ENCODE assay signal across 20 cellular contexts in genomic region chr1:203657735-203658134, GRCh38. TPM values are rescaled to one million over a fixed set of nuclear protein-coding genes. Genes with fewer than 3 reads are reported as not detected.
DNase-seq lines count a peak whose midpoint lies in the region; ATAC-seq and TF ChIP-seq lines count a peak whose summit lies in the region.
"Had no signal": no experiment of that assay in that cellular context is flagged by ENCODE, and none has a peak within 500 bp of the region (broad histone marks: within the 10 kb centered on the region; RNA-seq: fewer than 3 reads in every experiment).

No MANE protein-coding gene starts in this region.

- no peak overlapping the region for H3K4ac ChIP-seq in H9 (ENCODE audit: low read depth, low read length)

- H3K23me2 ChIP-seq in H9 (ENCODE audit: insufficient read length, low read depth, low read length, poor library complexity, severe bottlenecking) = no peaks in the 10 kb centered on the region

- H3K14ac ChIP-seq in H9 (ENCODE audit: insufficient read depth, low read length) = no peak overlapping the region

- H3K18ac ChIP-seq in H9 (ENCODE audit: insufficient read length, low read depth, low read length) = no peak overlapping the region

- peaks cover 71% of the 10 kb centered on the region for H3K4me1 Mint-ChIP-seq in CD4-positive, alpha-beta T cell (ENCODE audit: low read depth)
- H3K4me1 Mint-ChIP-seq in H9 = peaks cover 21 to 29% of the 10 kb centered on the region in 2 experiments
- peaks cover 47 to 73% of the 10 kb centered on the region in 2 donors for H3K4me1 Mint-ChIP-seq in effector memory CD8-positive, alpha-beta T cell (ENCODE audit: low read depth in 2 of 2)

- no peaks in the 10 kb centered on the region for H3K36me3 Mint-ChIP-seq in CD4-positive, alpha-beta T cell (ENCODE audit: low read depth)
- H3K36me3 Mint-ChIP-seq in H9 (ENCODE audit: insufficient read depth in 1 of 3, low read depth in 3 of 3) = no peaks in the 10 kb centered on the region
- H3K36me3 Mint-ChIP-seq in effector memory CD8-positive, alpha-beta T cell (ENCODE audit: insufficient read depth) = peaks cover 19% of the 10 kb centered on the region

- no peaks in the 10 kb centered on the region for H3K79me1 ChIP-seq in H9 (ENCODE audit: insufficient read depth, low read depth, low read length, poor library complexity, severe bottlenecking)

- H2BK20ac ChIP-seq in H9 (ENCODE audit: low read depth, low read length, poor library complexity, severe bottlenecking) = no peak overlapping the region

- no peaks in the 10 kb centered on the region for H4K20me1 ChIP-seq in H9 (ENCODE audit: control insufficient read depth, insufficient read depth, insufficient read length)

- no peak overlapping the region for H2BK5ac ChIP-seq in H9 (ENCODE audit: insufficient read length, low read length)

- H3K27me3 Mint-ChIP-seq in CD4-positive, alpha-beta T cell = no peaks in the 10 kb centered on the region
- H3K27me3 Mint-ChIP-seq in H9 (ENCODE audit: low read depth) = no peaks in the 10 kb centered on the region; the same call in none of the 2 replicates
- no peaks in the 10 kb centered on the region for H3K27me3 Mint-ChIP-seq in effector memory CD8-positive, alpha-beta T cell
- H3K27me3 Mint-ChIP-seq: activated B cell treated with CpG ODN at 0.5 μM for 24 hours had no signal

- H3K4me2 ChIP-seq in H9 (ENCODE audit: insufficient read depth, insufficient read length, low read length) = no peak overlapping the region

- H3K27ac ChIP-seq in CD4-positive, alpha-beta T cell (ENCODE audit: low read depth, low read length) = no peak overlapping the region
- no peak overlapping the region for H3K27ac ChIP-seq in H9 (ENCODE audit: insufficient read length, low read depth, low read length)
- peak overlapping the region in 1 of 2 donors; percentile 63 for H3K27ac ChIP-seq in ovary
- no peak overlapping the region for H3K27ac ChIP-seq in RWPE1
- H3K27ac ChIP-seq: cardiac muscle cell had no signal

- no peak for ATAC-seq in CD4-positive, alpha-beta T cell (ENCODE audit: poor library complexity)
- ATAC-seq in effector memory CD8-positive, alpha-beta T cell (replicated peaks) = no peak
- no peak for ATAC-seq in GM19397 (IDR thresholded peaks at IDR 0.05; ENCODE audit: unreplicated experiment)
- ATAC-seq: Panc1, sciatic nerve had no signal

- H3K56ac ChIP-seq in H9 (ENCODE audit: insufficient read length, low read depth, low read length) = no peak overlapping the region

- H3K9me3 Mint-ChIP-seq in CD4-positive, alpha-beta T cell = no peaks in the 10 kb centered on the region
- no peaks in the 10 kb centered on the region for H3K9me3 Mint-ChIP-seq in H9
- H3K9me3 Mint-ChIP-seq in effector memory CD8-positive, alpha-beta T cell = no peaks in the 10 kb centered on the region
- H3K9me3 Mint-ChIP-seq: activated B cell treated with CpG ODN at 0.5 μM for 24 hours had no signal

- H3K4me3 Mint-ChIP-seq in CD4-positive, alpha-beta T cell = no peak overlapping the region
- H3K4me3 Mint-ChIP-seq in H9 = no peak overlapping the region
- H3K4me3 Mint-ChIP-seq in effector memory CD8-positive, alpha-beta T cell = peak overlapping the region; percentile 17 to 21
- H3K4me3 Mint-ChIP-seq: activated B cell treated with CpG ODN at 0.5 μM for 24 hours had no signal

- H2BK15ac ChIP-seq in H9 (ENCODE audit: low read depth, low read length) = no peak overlapping the region

- intact Hi-C loops in CD4-positive, alpha-beta T cell (cut with DNase I, micrococcal nuclease) = no loop called here
- intact Hi-C loops in ovary (cut with DNase I) = no loop called here

- H4K5ac ChIP-seq in H9 (ENCODE audit: insufficient read length, low read depth, low read length) = no peak overlapping the region

- no peak for DNase-seq in CD4-positive, alpha-beta T cell
- DNase-seq in H9 (no peak), ovary (peak in 4 of 5 donors; percentile 34 to 68 (median 44)), RWPE1 (ENCODE audit: low spot score) (no peak), NCI-H2227 (lab: John Stamatoyannopoulos, UW; ENCODE audit: unreplicated experiment) (no peak)
- no peak for DNase-seq in effector memory CD8-positive, alpha-beta T cell
- DNase-seq: activated B cell treated with CpG ODN at 0.5 μM for 24 hours; activated effector memory CD4-positive, alpha-beta T cell treated with anti-CD3 and anti-CD28 coated beads, Interleukin-2, amount 50 U/mL, for 16 hours; dermis blood vessel endothelial cell; DMS79 treated with DMSO at 0.1 percent for 48 hours; hippocampal formation; islet precursor cell; NCI-H1092 treated with DMSO at 0.1 percent for 48 hours; NCI-H2029; NK-92 treated with Interleukin-12 subunit alpha and Interleukin-12 subunit beta, amount 100 ng/mL, for 24 hours; T-helper 9 cell had no signal

- no peaks in the 10 kb centered on the region for H3K9me3 ChIP-seq in CD4-positive, alpha-beta T cell (ENCODE audit: control insufficient read depth, low read length)
- H3K9me3 ChIP-seq in H9 (ENCODE audit: control insufficient read depth, low read depth, low read length) (no peaks in the 10 kb centered on the region), ovary (no peaks in the 10 kb centered on the region)

- TF ChIP-seq POLR2A in ovary (IDR thresholded peaks at IDR 0.05) = no peak

- H2AFZ ChIP-seq in H9 (ENCODE audit: low read length) = no peak overlapping the region

- H3K4me1 ChIP-seq in H9 (ENCODE audit: insufficient read depth, low read length) (peaks cover 5% of the 10 kb centered on the region; the same call in 1 of the 2 replicates), ovary (ENCODE audit: insufficient read depth) (peaks cover 24% of the 10 kb centered on the region)

- no peak overlapping the region for H3K9ac ChIP-seq in H9 (ENCODE audit: extremely low read depth, insufficient read length, low read length)

- POLR2A ChIA-PET in CD4-positive, alpha-beta T cell (lab: Charles Lee) = no interaction called here
- POLR2A ChIA-PET in RWPE1 (lab: Yijun Ruan, JAX; ENCODE audit: low non-redundant PET) = no interaction called here

- no peak overlapping the region for H2AK5ac ChIP-seq in H9 (ENCODE audit: insufficient read length, low read length)

- TF ChIP-seq CTCF in CD4-positive, alpha-beta T cell (IDR thresholded peaks at IDR 0.05) = no peak
- TF ChIP-seq CTCF in H9 (conservative IDR thresholded peaks at IDR 0.05) (no peak), ovary (IDR thresholded peaks at IDR 0.05) (no peak), RWPE1 (conservative IDR thresholded peaks at IDR 0.05; ENCODE audit: low read depth) (no peak)

- no peak overlapping the region for H4K8ac ChIP-seq in H9 (replicated peaks; ENCODE audit: insufficient read length, low read depth, low read length)

- H3K23ac ChIP-seq in H9 (ENCODE audit: insufficient read length, low read depth, low read length) = no peak overlapping the region

- no CpG with 5 or more reads among the region's 10 CpGs for WGBS in H9 (ENCODE audit: extremely low coverage, insufficient read length, low lambda C conversion rate)
- 26 to 55% (median 32%) methylated on average over 10 of the region's 10 CpGs for WGBS in ovary, 3 donors

- no peak overlapping the region for H2BK12ac ChIP-seq in H9 (ENCODE audit: insufficient read length, low read depth, low read length)

- no peaks in the 10 kb centered on the region for H3K79me2 ChIP-seq in H9 (ENCODE audit: insufficient read depth, low read length)

- H3K27me3 ChIP-seq in CD4-positive, alpha-beta T cell (ENCODE audit: control insufficient read depth, insufficient read depth, low read length) = no peaks in the 10 kb centered on the region
- H3K27me3 ChIP-seq in H9 (ENCODE audit: insufficient read depth, low read length) = no peaks in the 10 kb centered on the region
- H3K27me3 ChIP-seq in ovary = no peaks in the 10 kb centered on the region

- CTCF ChIA-PET in CD4-positive, alpha-beta T cell (lab: Charles Lee) = no interaction called here
- CTCF ChIA-PET in RWPE1 (lab: Yijun Ruan, JAX) = interaction anchor here (0.7 kb wide), 1 partner anchor 615 kb away, joined by 3 read pairs; no protein-coding TSS in a partner anchor

- H2BK120ac ChIP-seq in H9 (ENCODE audit: low read depth, low read length, poor library complexity, severe bottlenecking) = no peak overlapping the region

- H4K91ac ChIP-seq in H9 (ENCODE audit: insufficient read length, low read depth, low read length) = no peak overlapping the region

- H3K27ac Mint-ChIP-seq in CD4-positive, alpha-beta T cell = peak overlapping the region; percentile 61
- peak overlapping the region in 2 of 3 experiments; percentile 89 to 93; a peak in 4 of 7 replicates for H3K27ac Mint-ChIP-seq in H9
- peak overlapping the region; percentile 65 to 99 for H3K27ac Mint-ChIP-seq in effector memory CD8-positive, alpha-beta T cell
- H3K27ac Mint-ChIP-seq: activated B cell treated with CpG ODN at 0.5 μM for 24 hours had no signal

- no peak for TF ChIP-seq EP300 in ovary (IDR thresholded peaks at IDR 0.05)

- no peak overlapping the region for H3T11ph ChIP-seq in H9 (ENCODE audit: low read length)

- H3K4me3 ChIP-seq in ovary = no peak overlapping the region
- H3K4me3 ChIP-seq: cardiac muscle cell had no signal

- H3K36me3 ChIP-seq in ovary = no peaks in the 10 kb centered on the region
- H3K36me3 ChIP-seq: cardiac muscle cell had no signal

RNA-seq across cellular contexts. Expression of gene ATP2B4, which starts 31.1 kb away (rescaled TPM):
- total RNA-seq in CD4-positive, alpha-beta T cell = 10 to 100 TPM; 23.6 to 23.7 TPM
- 14.1 and 15.7 TPM in 2 replicates for total RNA-seq in H9 (2021)
- total RNA-seq in ovary = 100 to 1,000 TPM in 3 of 7 donors, 10 to 100 TPM in 4; 49.4 to 121 (median 98.8) TPM
- polyA plus RNA-seq in ovary = 100 to 1,000 TPM in 1 of 2 donors, 10 to 100 TPM in 1; 46.2 to 482 TPM

Comparison
In these comparisons a context has a peak if more than half of its experiments do, and no peak if none do; other contexts are left out.
1. DNase-seq: peak in ovary (4 of 5); none in CD4-positive, alpha-beta T cell (0 of 10), H9 (single experiment), effector memory CD8-positive, alpha-beta T cell (0 of 3), RWPE1 (single experiment) and NCI-H2227 (single experiment).
2. H3K4me3 Mint-ChIP-seq: peak in effector memory CD8-positive, alpha-beta T cell (2 of 2); none in CD4-positive, alpha-beta T cell (single experiment) and H9 (0 of 2).
3. Peak in every context shown above with its lines, with median percentiles within 50 percentile points of each other: H3K27ac Mint-ChIP-seq.